ENCODE assay signal across 8 cellular contexts in genomic region chr16:81492965-81493754, GRCh38. TPM values are rescaled to one million over a fixed set of nuclear protein-coding genes. Genes with fewer than 3 reads are reported as not detected.
A peak's percentile ranks its signal among the peaks of the same experiment; 100 is the strongest.
DNase-seq lines count a peak whose midpoint lies in the region; ATAC-seq, FAIRE-seq and TF ChIP-seq lines count a peak whose summit lies in the region.

No MANE protein-coding gene starts in this region.

- in situ Hi-C loops in K562 (cut with MboI) = no loop called here

- peak overlapping the region; percentile 74 for H3K27ac Mint-ChIP-seq in Calu3 (ENCODE audit: unreplicated experiment)

- H4K20me1 ChIP-seq in K562 (replicated peaks; ENCODE audit: control insufficient read depth, insufficient read depth, low read length) = peaks cover 6% of the 10 kb centered on the region; the same call in 1 of the 2 replicates

- H3K4me3 ChIP-seq in K562 = no peak overlapping the region
- H3K4me3 ChIP-seq in skeletal muscle satellite cell (ENCODE audit: low read length) = no peak overlapping the region

- DNase-seq in Calu3 = no peak
- DNase-seq in K562 (ENCODE audit: extremely low read depth in 1 of 4, low spot score in 3 of 4) = no peak
- no peak for DNase-seq in left colon
- DNase-seq in GM19238 (ENCODE audit: insufficient read length, low spot score) = no peak
- no peak for DNase-seq in NCI-H345 (lab: John Stamatoyannopoulos, UW)
- DNase-seq in NCI-H748 (lab: John Stamatoyannopoulos, UW; ENCODE audit: unreplicated experiment) = no peak

- peaks cover 5% of the 10 kb centered on the region for H3K9me1 ChIP-seq in K562 (ENCODE audit: control insufficient read depth, insufficient read depth, low read length)

- no peak for TF ChIP-seq EP300 in K562 (IDR thresholded peaks at IDR 0.05; ENCODE audit: low read length)

- intact Hi-C loops in Calu3 (cut with micrococcal nuclease; ENCODE audit: unreplicated experiment) (loop anchor here (5.0 kb wide), 1 partner anchor 46 kb away; no protein-coding TSS in a partner anchor), K562 (cut with micrococcal nuclease) (loop anchor here (10.0 kb wide), 2 partner anchors 142 to 202 kb away; no protein-coding TSS in a partner anchor), left colon (cut with DNase I, micrococcal nuclease) (no loop called here)

- peak overlapping the region; percentile 97 for H3K27ac ChIP-seq in K562 (ENCODE audit: extremely low read depth, low read depth, low read length)

- 0 out of 2 replicates have a peak overlapping the region, but pooled peaks have one; percentile 34 for H2AFZ ChIP-seq in K562 (ENCODE audit: low read depth, low read length)

- no peaks in the 10 kb centered on the region for H3K27me3 ChIP-seq in K562 (ENCODE audit: control insufficient read depth in 2 of 2, insufficient read depth in 2 of 2, low read length in 2 of 2)
- no peaks in the 10 kb centered on the region for H3K27me3 ChIP-seq in skeletal muscle satellite cell (ENCODE audit: control insufficient read depth, insufficient read depth, low read length)

- 71% methylated on average over 27 of the region's 29 CpGs for WGBS in K562 (ENCODE audit: insufficient coverage, low coverage, missing lambda C conversion rate)

- no peak for FAIRE-seq in K562 (lab: Jason Lieb, UNC)

- H3K79me2 ChIP-seq in K562 (ENCODE audit: control insufficient read depth, insufficient read depth, low read length) = peaks cover 97% of the 10 kb centered on the region

- no peak for TF ChIP-seq POLR2A in K562 (conservative IDR thresholded peaks at IDR 0.05)

- peak overlapping the region; percentile 17; the same call in 1 of the 2 replicates for H3K4me2 ChIP-seq in K562 (ENCODE audit: insufficient read depth, low read length)
- peak overlapping the region; percentile 10 for H3K4me2 ChIP-seq in skeletal muscle satellite cell (ENCODE audit: low read length)

- H3K36me3 ChIP-seq in K562 (ENCODE audit: control insufficient read depth, insufficient read depth, low read length) (peaks cover 28% of the 10 kb centered on the region), skeletal muscle satellite cell (ENCODE audit: insufficient read depth, low read length) (no peaks in the 10 kb centered on the region)

- CTCF ChIA-PET in Calu3 (lab: Charles Lee) = interaction anchor here (0.9 to 1.2 kb wide), 4 partner anchors 10 to 94 kb away, joined by 3 to 4 read pairs (median 3); no protein-coding TSS in a partner anchor
- CTCF ChIA-PET in K562 (lab: Yijun Ruan, JAX; ENCODE audit: low intra/inter-chr PET ratio) = interaction anchor here (0.5 kb wide), 1 partner anchor 26 kb away, joined by 3 read pairs; no protein-coding TSS in a partner anchor

- TF ChIP-seq CTCF in Calu3 (IDR thresholded peaks at IDR 0.05; ENCODE audit: unreplicated experiment) (no peak), K562 (IDR thresholded peaks at IDR 0.05 in 2 of 3, conservative IDR thresholded peaks at IDR 0.05 in 1 of 3; ENCODE audit: insufficient read depth in 2 of 3, low read depth in 1 of 3, low read length in 3 of 3) (no peak)

- BruUV-seq in Calu3 (replicated peaks; lab: Mats Ljungman, UMichigan) (TSS peak; percentile 79), K562 (replicated peaks; lab: Mats Ljungman, UMichigan) (no TSS peak)

- ATAC-seq in K562 (no peak), left colon (peak; percentile 21), GM21447 (IDR thresholded peaks at IDR 0.05; ENCODE audit: unreplicated experiment) (no peak)

- POLR2A ChIA-PET in K562 (lab: Yijun Ruan, JAX) = interaction anchor here (1.0 to 3.5 kb wide), 10 partner anchors 8 to 42 kb away, joined by 3 to 18 read pairs (median 4); no protein-coding TSS in a partner anchor

- H3K4me1 ChIP-seq in K562 (replicated peaks in 1 of 2; ENCODE audit: control insufficient read depth in 2 of 2, insufficient read depth in 2 of 2, low read length in 2 of 2) (peaks cover 62 to 63% of the 10 kb centered on the region in 2 experiments), skeletal muscle satellite cell (ENCODE audit: control insufficient read depth, insufficient read depth, low read length) (peaks cover 12% of the 10 kb centered on the region)

- peaks cover 49% of the 10 kb centered on the region for H3K4me1 Mint-ChIP-seq in Calu3 (ENCODE audit: low read depth, unreplicated experiment)

- H3K36me3 Mint-ChIP-seq in Calu3 (ENCODE audit: insufficient read depth, unreplicated experiment) = peaks cover 27% of the 10 kb centered on the region

- H3K9me3 Mint-ChIP-seq in Calu3 (ENCODE audit: low read depth, unreplicated experiment) = no peaks in the 10 kb centered on the region

- no peaks in the 10 kb centered on the region for H3K27me3 Mint-ChIP-seq in Calu3 (ENCODE audit: unreplicated experiment)

- peak overlapping the region; percentile 22 for H3K4me3 Mint-ChIP-seq in Calu3 (ENCODE audit: low read depth, unreplicated experiment)

- no peak for TF ChIP-seq RAD21 in K562 (CRISPR knock-in tag; conservative IDR thresholded peaks at IDR 0.05 in 1 of 2, IDR thresholded peaks at IDR 0.05 in 1 of 2)

- no peaks in the 10 kb centered on the region for H3K9me3 ChIP-seq in K562 (replicated peaks; ENCODE audit: control insufficient read depth, insufficient read depth, low read depth, low read length)
- no peaks in the 10 kb centered on the region for H3K9me3 ChIP-seq in skeletal muscle satellite cell (replicated peaks; ENCODE audit: low read length)

- H3K9ac ChIP-seq in K562 (ENCODE audit: insufficient read depth in 1 of 2, low read depth in 2 of 2, low read length in 2 of 2) = peak overlapping the region; percentile 75 to 86
- H3K9ac ChIP-seq in skeletal muscle satellite cell (ENCODE audit: low read depth, low read length) = no peak overlapping the region

TF ChIP-seq in K562, 482 proteins besides CTCF, POLR2A, EP300 and RAD21 (continues in another document):
- no peak for TF ChIP-seq RBM25 (IDR thresholded peaks at IDR 0.05; ENCODE audit: low read depth, low read length, severe bottlenecking)
- no peak for TF ChIP-seq POLR2B (IDR thresholded peaks at IDR 0.05; ENCODE audit: low read depth, partially characterized antibody)
- TF ChIP-seq ZFP91 (CRISPR knock-in tag; IDR thresholded peaks at IDR 0.05) = 0 out of 2 replicates have a peak, but pooled peaks have one; percentile 39
- TF ChIP-seq CTBP1 (IDR thresholded peaks at IDR 0.05; ENCODE audit: borderline replicate concordance) = peak; percentile 11; the same call in 1 of the 2 replicates
- TF ChIP-seq ZKSCAN1 (IDR thresholded peaks at IDR 0.05; ENCODE audit: low read depth, low read length) = 0 out of 2 replicates have a peak, but pooled peaks have one; percentile 13

RNA-seq across cellular contexts. Expression of gene CMIP, which starts 48.6 kb away (rescaled TPM):
- 79.9 and 82.7 TPM in 2 replicates for total RNA-seq in Calu3 (2022)
- total RNA-seq in K562 (2011; cell fraction: chromatin; rRNA removed; ENCODE audit: low replicate concordance) = 107 and 183 TPM in 2 replicates
- 75.7 and 79.0 TPM in 2 replicates for total RNA-seq in K562 (2011; cell fraction: nucleolus; rRNA removed)
- total RNA-seq in K562 (2011; cell fraction: nucleoplasm; rRNA removed) = 101 and 152 TPM in 2 replicates
- total RNA-seq in K562 (2014; rRNA removed) = 16.1 and 19.1 TPM in 2 replicates
- total RNA-seq in K562 (2014; rRNA removed; fragmentation: Illumina TruSeq; extraction: Trizol) = 10.3 and 10.8 TPM in 2 replicates
- total RNA-seq in K562 (2015; rRNA removed; fragmentation: Illumina TruSeq; extraction: Trizol) = 9.7 and 11.5 TPM in 2 replicates
- total RNA-seq in K562 (2021) = 66.4 and 82.5 TPM in 2 replicates
- 8.1 and 19.2 TPM in 2 replicates for polyA plus RNA-seq in K562 (2011; rRNA removed)
- 17.6 and 21.0 TPM in 2 replicates for polyA plus RNA-seq in K562 (2011; cell fraction: cytosol; rRNA removed)
- polyA plus RNA-seq in K562 (2011; cell fraction: nucleus; rRNA removed) = 46.1 and 50.8 TPM in 2 replicates
- polyA plus RNA-seq in K562 (2012) = 51.9 and 88.9 TPM in 2 replicates
- 39.4 and 41.6 TPM in 2 replicates for polyA plus RNA-seq in K562 (2014; fragmentation: Illumina TruSeq; extraction: Trizol)
- 1 to 10 TPM in 1 of 2 experiments, under 1 TPM in 1; 0.94 to 1.9 TPM for polyA plus RNA-seq in K562 (2014; fragmentation: Nextera tagmentation; extraction: Ambion mirVana)
- 15.6 and 21.0 TPM in 2 replicates for polyA plus RNA-seq in K562 (2014; rRNA removed)
- polyA minus RNA-seq in K562 (2011; rRNA and poly(A)+ RNA removed) = 20.3 and 24.1 TPM in 2 replicates
- 45.6 and 90.6 TPM in 2 replicates for polyA minus RNA-seq in K562 (2011; cell fraction: cytosol; rRNA and poly(A)+ RNA removed)
- 26.0 and 43.0 TPM in 2 replicates for polyA minus RNA-seq in K562 (2011; cell fraction: nucleus; rRNA and poly(A)+ RNA removed)
- total RNA-seq in left colon = 10 to 100 TPM; 81.8 to 84.5 TPM
- 7.4 and 10.9 TPM in 2 replicates for total RNA-seq in skeletal muscle satellite cell (2012; rRNA removed)

Comparison
In these comparisons a context has a peak if more than half of its experiments do, and no peak if none do; other contexts are left out.
1. intact Hi-C loops: an anchor here in Calu3 (5.0 kb wide) and K562 (10.0 kb wide); none called in left colon.